In the genomic region with DNA sequence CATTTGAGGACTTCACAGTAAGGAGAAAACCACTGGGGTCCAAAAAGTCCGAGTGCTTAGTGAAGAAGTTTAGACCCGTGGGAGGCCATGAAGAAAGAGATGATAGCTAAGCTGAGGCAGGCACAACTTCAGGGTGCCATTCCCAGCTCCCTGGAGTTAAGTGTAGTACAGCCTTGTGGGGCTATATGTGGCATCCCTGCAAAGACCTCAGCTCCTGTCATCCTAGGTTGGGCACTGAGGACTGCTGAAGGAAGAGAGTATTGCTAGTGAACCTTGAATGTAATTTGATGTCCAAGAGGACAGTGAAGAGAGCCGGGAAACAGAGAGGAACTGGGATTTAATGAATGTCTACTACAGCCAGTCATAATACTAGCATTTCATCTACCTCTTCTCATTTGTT, we compare ENCODE assay signal across 15 cellular contexts.
A peak's percentile ranks its signal among the peaks of the same experiment; 100 is the strongest.
DNase-seq lines count a peak whose midpoint lies in the region; ATAC-seq and TF ChIP-seq lines count a peak whose summit lies in the region.
"Had no signal": no experiment of that assay in that cellular context is flagged by ENCODE, and none has a peak within 500 bp of the region (broad histone marks: within the 10 kb centered on the region; RNA-seq: fewer than 3 reads in every experiment).

No MANE protein-coding gene starts in this region.

- no peak for DNase-seq in activated naive CD4-positive, alpha-beta T cell treated with anti-CD3 and anti-CD28 coated beads for 36 hours
- DNase-seq in activated naive CD4-positive, alpha-beta T cell (lab: John Stamatoyannopoulos, UW): no peak
- DNase-seq in RWPE2 (ENCODE audit: low spot score) (no peak), immature natural killer cell (no peak), stomach (no peak), NCI-H1930 (lab: John Stamatoyannopoulos, UW) (no peak), omental fat pad (ENCODE audit: low spot score) (no peak)
- DNase-seq: glutamatergic neuron, left cardiac atrium, NCI-H524 treated with DMSO at 0.1 percent for 48 hours, ovary had no signal

- no peaks in the 10 kb centered on the region for H3K9me3 ChIP-seq in RWPE2 (ENCODE audit: severe bottlenecking)
- no peaks in the 10 kb centered on the region for H3K9me3 ChIP-seq in stomach
- H3K9me3 ChIP-seq: ovary had no signal

- intact Hi-C loops in activated naive CD4-positive, alpha-beta T cell treated with anti-CD3 and anti-CD28 coated beads for 36 hours (cut with micrococcal nuclease): loop anchor here (1.0 to 5.0 kb wide), 8 partner anchors 14 to 180 kb away; no protein-coding TSS in a partner anchor
- intact Hi-C loops in stomach (cut with DNase I; ENCODE audit: low total_unique reads): no loop called here

- ATAC-seq in RWPE2 (ENCODE audit: low read depth) (peak; percentile 10; the same call in 1 of the 3 replicates), omental fat pad (ENCODE audit: low FRiP score) (no peak), GM18868 (IDR thresholded peaks at IDR 0.05; ENCODE audit: unreplicated experiment) (no peak)
- ATAC-seq: K562 had no signal

- peaks cover 10% of the 10 kb centered on the region for H3K36me3 Mint-ChIP-seq in activated naive CD4-positive, alpha-beta T cell treated with anti-CD3 and anti-CD28 coated beads for 36 hours (ENCODE audit: low read depth)
- peaks cover 0 to 4% (median 4%) of the 10 kb centered on the region in 3 donors for H3K36me3 Mint-ChIP-seq in immature natural killer cell

- TF ChIP-seq EP300 in stomach (IDR thresholded peaks at IDR 0.05): no peak

- WGBS in stomach, 5 donors: 57 to 67% (median 61%) methylated on average over 3 of the region's 3 CpGs

- H3K27ac ChIP-seq in RWPE2 (ENCODE audit: poor library complexity, severe bottlenecking) (no peak overlapping the region), stomach (peak overlapping the region; percentile 6 to 85 (median 81))
- H3K27ac ChIP-seq: ovary, RWPE1 had no signal

- peak overlapping the region; percentile 68 for H3K27ac Mint-ChIP-seq in activated naive CD4-positive, alpha-beta T cell treated with anti-CD3 and anti-CD28 coated beads for 36 hours
- H3K27ac Mint-ChIP-seq in immature natural killer cell: peak overlapping the region; percentile 30 to 90 (median 78)

- H3K4me1 Mint-ChIP-seq in activated naive CD4-positive, alpha-beta T cell treated with anti-CD3 and anti-CD28 coated beads for 36 hours (ENCODE audit: low read depth): peaks cover 66% of the 10 kb centered on the region
- peaks cover 50 to 52% of the 10 kb centered on the region in 2 donors for H3K4me1 Mint-ChIP-seq in immature natural killer cell

- TF ChIP-seq POLR2A in stomach (IDR thresholded peaks at IDR 0.05): no peak

- CTCF ChIA-PET in activated naive CD4-positive, alpha-beta T cell treated with anti-CD3 and anti-CD28 coated beads for 36 hours (lab: Charles Lee): interaction anchor here (1.0 to 2.6 kb wide), 4 partner anchors 12 to 40 kb away, joined by 3 to 12 read pairs (median 5); no protein-coding TSS in a partner anchor

- no peaks in the 10 kb centered on the region for H3K27me3 Mint-ChIP-seq in activated naive CD4-positive, alpha-beta T cell treated with anti-CD3 and anti-CD28 coated beads for 36 hours (ENCODE audit: low read depth)
- peaks cover 0 to 1% (median 0%) of the 10 kb centered on the region in 3 donors for H3K27me3 Mint-ChIP-seq in immature natural killer cell (ENCODE audit: low read depth in 3 of 3)

- H3K27me3 ChIP-seq in RWPE2 (ENCODE audit: insufficient read depth, poor library complexity, severe bottlenecking) (no peaks in the 10 kb centered on the region), stomach (no peaks in the 10 kb centered on the region)
- H3K27me3 ChIP-seq: ovary had no signal

- H3K36me3 ChIP-seq in RWPE2 (ENCODE audit: low read depth) (peaks cover 36% of the 10 kb centered on the region), stomach (no peaks in the 10 kb centered on the region)
- H3K36me3 ChIP-seq: ovary had no signal

- H3K4me3 ChIP-seq in RWPE2 (ENCODE audit: severe bottlenecking) (no peak overlapping the region), stomach (no peak overlapping the region)
- H3K4me3 ChIP-seq: K562, ovary had no signal

- no peak overlapping the region for H3K4me3 Mint-ChIP-seq in activated naive CD4-positive, alpha-beta T cell treated with anti-CD3 and anti-CD28 coated beads for 36 hours
- peak overlapping the region in 3 of 5 donors; percentile 33 to 84 (median 58) for H3K4me3 Mint-ChIP-seq in immature natural killer cell
- H3K4me3 Mint-ChIP-seq: brain had no signal

- H3K9me3 Mint-ChIP-seq in activated naive CD4-positive, alpha-beta T cell treated with anti-CD3 and anti-CD28 coated beads for 36 hours: no peaks in the 10 kb centered on the region
- no peaks in the 10 kb centered on the region for H3K9me3 Mint-ChIP-seq in immature natural killer cell
- H3K9me3 Mint-ChIP-seq: brain had no signal

- H3K4me1 ChIP-seq in RWPE2 (ENCODE audit: insufficient read depth, poor library complexity, severe bottlenecking) (no peaks in the 10 kb centered on the region), stomach (peaks cover 33 to 65% (median 48%) of the 10 kb centered on the region in 4 donors)

- no peak for TF ChIP-seq CTCF in RWPE2 (IDR thresholded peaks at IDR 0.05; ENCODE audit: poor library complexity, severe bottlenecking)
- TF ChIP-seq CTCF in stomach (IDR thresholded peaks at IDR 0.05): no peak
- TF ChIP-seq CTCF in omental fat pad (IDR thresholded peaks at IDR 0.05): no peak
